ENCODE assay signal across 13 cellular contexts in genomic region chr16:80123189-80123588, GRCh38.
"Had no signal": no experiment of that assay in that cellular context is flagged by ENCODE, and none has a peak within 500 bp of the region (broad histone marks: within the 10 kb centered on the region; RNA-seq: fewer than 3 reads in every experiment).

No MANE protein-coding gene starts in this region.

- H3K9me3 Mint-ChIP-seq: activated naive CD8-positive, alpha-beta T cell treated with anti-CD3 and anti-CD28 coated beads for 36 hours; activated T-cell treated with anti-CD3 and anti-CD28 coated beads, Interleukin-2, amount 50 U/mL, for 24 hours; stimulated activated effector memory CD8-positive, alpha-beta T cell treated with anti-CD3 and anti-CD28 coated beads, Interleukin-12 subunit alpha, Interleukin-12 subunit beta, amount 100 ng/mL, for 72 hours; T-helper 2 cell treated with Interferon-gamma antibody and Interleukin-4, amounts not matched to agents 5 μg/mL and 100 μg/mL, for 36 hours had no signal

- H3K27me3 ChIP-seq: right atrium auricular region, tibial nerve, vagina had no signal

- H3K4me3 Mint-ChIP-seq: activated naive CD8-positive, alpha-beta T cell treated with anti-CD3 and anti-CD28 coated beads for 36 hours; activated T-cell treated with anti-CD3 and anti-CD28 coated beads, Interleukin-2, amount 50 U/mL, for 24 hours; stimulated activated effector memory CD8-positive, alpha-beta T cell treated with anti-CD3 and anti-CD28 coated beads, Interleukin-12 subunit alpha, Interleukin-12 subunit beta, amount 100 ng/mL, for 72 hours; T-helper 2 cell treated with Interferon-gamma antibody and Interleukin-4, amounts not matched to agents 5 μg/mL and 100 μg/mL, for 36 hours had no signal

- H3K4me1 Mint-ChIP-seq: activated naive CD8-positive, alpha-beta T cell treated with anti-CD3 and anti-CD28 coated beads for 36 hours; stimulated activated effector memory CD8-positive, alpha-beta T cell treated with anti-CD3 and anti-CD28 coated beads, Interleukin-12 subunit alpha, Interleukin-12 subunit beta, amount 100 ng/mL, for 72 hours had no signal

- H3K36me3 ChIP-seq: lower lobe of right lung, right atrium auricular region, tibial nerve, vagina had no signal

- H3K36me3 Mint-ChIP-seq: activated naive CD8-positive, alpha-beta T cell treated with anti-CD3 and anti-CD28 coated beads for 36 hours; stimulated activated effector memory CD8-positive, alpha-beta T cell treated with anti-CD3 and anti-CD28 coated beads, Interleukin-12 subunit alpha, Interleukin-12 subunit beta, amount 100 ng/mL, for 72 hours had no signal

- ATAC-seq: lower lobe of right lung; stimulated activated effector memory CD8-positive, alpha-beta T cell treated with anti-CD3 and anti-CD28 coated beads, Interleukin-12 subunit alpha, Interleukin-12 subunit beta, amount 100 ng/mL, for 72 hours had no signal

- H3K4me1 ChIP-seq: lower lobe of right lung, right atrium auricular region had no signal

- H3K27ac Mint-ChIP-seq: activated naive CD8-positive, alpha-beta T cell treated with anti-CD3 and anti-CD28 coated beads for 36 hours; activated T-cell treated with anti-CD3 and anti-CD28 coated beads, Interleukin-2, amount 50 U/mL, for 24 hours; stimulated activated effector memory CD8-positive, alpha-beta T cell treated with anti-CD3 and anti-CD28 coated beads, Interleukin-12 subunit alpha, Interleukin-12 subunit beta, amount 100 ng/mL, for 72 hours; T-helper 2 cell treated with Interferon-gamma antibody and Interleukin-4, amounts not matched to agents 5 μg/mL and 100 μg/mL, for 36 hours had no signal

- DNase-seq: activated CD4-positive, alpha-beta T cell treated with anti-CD3 and anti-CD28 coated beads, Interleukin-2, amount 50 U/mL, for 4 hours; activated gamma-delta T cell treated with Interleukin-2 at 50 U/mL for 16 hours; activated naive CD8-positive, alpha-beta T cell treated with anti-CD3 and anti-CD28 coated beads for 36 hours; activated T-cell treated with anti-CD3 and anti-CD28 coated beads, Interleukin-2, amount 50 U/mL, for 24 hours; aorta; lower lobe of right lung; midbrain; nucleus accumbens had no signal

- H3K27me3 Mint-ChIP-seq: activated naive CD8-positive, alpha-beta T cell treated with anti-CD3 and anti-CD28 coated beads for 36 hours had no signal

- H3K27ac ChIP-seq: lower lobe of right lung, right atrium auricular region, tibial nerve, vagina had no signal

- H3K4me3 ChIP-seq: lower lobe of right lung, right atrium auricular region, tibial nerve, vagina had no signal

- H3K9me3 ChIP-seq: lower lobe of right lung, right atrium auricular region, tibial nerve, vagina had no signal
